In genomic region chr9:96449522-96449843, GRCh38 we compare ENCODE assay signal across 8 cellular contexts. TPM values are rescaled to one million over a fixed set of nuclear protein-coding genes. Genes with fewer than 3 reads are reported as not detected.
DNase-seq lines count a peak whose midpoint lies in the region; ATAC-seq and TF ChIP-seq lines count a peak whose summit lies in the region.

No MANE protein-coding gene starts in this region.

- H3K36me3 ChIP-seq in iPS-15b (ENCODE audit: control insufficient read depth, insufficient read depth, low read length) = no peaks in the 10 kb centered on the region
- H3K36me3 ChIP-seq in stomach = no peaks in the 10 kb centered on the region

- intact Hi-C loops in stomach (cut with DNase I; ENCODE audit: low total_unique reads) = no loop called here

- H3K4me1 ChIP-seq in iPS-15b (ENCODE audit: control insufficient read depth, insufficient read depth, low read length) = peaks cover 8% of the 10 kb centered on the region
- peaks cover 5 to 35% (median 21%) of the 10 kb centered on the region in 4 donors for H3K4me1 ChIP-seq in stomach

- TF ChIP-seq EP300 in stomach (IDR thresholded peaks at IDR 0.05) = no peak

- DNase-seq in T-helper 2 cell treated with Interferon-gamma antibody and Interleukin-4, amounts not matched to agents 5 μg/mL and 100 μg/mL, for 36 hours (ENCODE audit: low spot score) = no peak
- DNase-seq in T-helper 2 cell (no peak), stomach (no peak), SKM-1 (lab: John Stamatoyannopoulos, UW; ENCODE audit: unreplicated experiment) (no peak), NCI-H1436 (lab: John Stamatoyannopoulos, UW) (no peak)
- no peak for DNase-seq in activated CD8-positive, alpha-beta T cell treated with anti-CD3 and anti-CD28 coated beads, Interleukin-2, amount 10 ng/mL, durations not matched to agents 7 days and 5 days

- H3K4me3 Mint-ChIP-seq in T-helper 2 cell treated with Interferon-gamma antibody and Interleukin-4, amounts not matched to agents 5 μg/mL and 100 μg/mL, for 36 hours = peak overlapping the region; percentile 72
- H3K4me3 Mint-ChIP-seq in activated CD8-positive, alpha-beta T cell treated with anti-CD3 and anti-CD28 coated beads, Interleukin-2, amount 10 ng/mL, durations not matched to agents 7 days and 5 days = peak overlapping the region; percentile 71

- H3K4me1 Mint-ChIP-seq in T-helper 2 cell treated with Interferon-gamma antibody and Interleukin-4, amounts not matched to agents 5 μg/mL and 100 μg/mL, for 36 hours (ENCODE audit: low read depth) = peaks cover 18% of the 10 kb centered on the region
- peaks cover 16% of the 10 kb centered on the region for H3K4me1 Mint-ChIP-seq in activated CD8-positive, alpha-beta T cell treated with anti-CD3 and anti-CD28 coated beads, Interleukin-2, amount 10 ng/mL, durations not matched to agents 7 days and 5 days (ENCODE audit: low read depth)

- no peaks in the 10 kb centered on the region for H3K36me3 Mint-ChIP-seq in T-helper 2 cell treated with Interferon-gamma antibody and Interleukin-4, amounts not matched to agents 5 μg/mL and 100 μg/mL, for 36 hours (ENCODE audit: low read depth)
- H3K36me3 Mint-ChIP-seq in activated CD8-positive, alpha-beta T cell treated with anti-CD3 and anti-CD28 coated beads, Interleukin-2, amount 10 ng/mL, durations not matched to agents 7 days and 5 days (ENCODE audit: low read depth) = no peaks in the 10 kb centered on the region

- H3K9me3 Mint-ChIP-seq in T-helper 2 cell treated with Interferon-gamma antibody and Interleukin-4, amounts not matched to agents 5 μg/mL and 100 μg/mL, for 36 hours = no peaks in the 10 kb centered on the region
- H3K9me3 Mint-ChIP-seq in activated CD8-positive, alpha-beta T cell treated with anti-CD3 and anti-CD28 coated beads, Interleukin-2, amount 10 ng/mL, durations not matched to agents 7 days and 5 days (ENCODE audit: insufficient read depth) = no peaks in the 10 kb centered on the region

- 0 to 3% (median 1%) methylated on average over 5 to 7 of the region's 7 CpGs for WGBS in stomach, 5 donors

- H3K9me3 ChIP-seq in iPS-15b (ENCODE audit: control insufficient read depth, insufficient read depth, low read length) (no peaks in the 10 kb centered on the region), stomach (no peaks in the 10 kb centered on the region)

- peak; percentile 24 for ATAC-seq in HG03066 (IDR thresholded peaks at IDR 0.05; ENCODE audit: low read depth, unreplicated experiment)
- ATAC-seq in activated CD8-positive, alpha-beta T cell treated with anti-CD3 and anti-CD28 coated beads, Interleukin-2, amount 10 ng/mL, durations not matched to agents 7 days and 5 days = no peak

- H3K27me3 ChIP-seq in iPS-15b (ENCODE audit: control insufficient read depth, insufficient read depth, low read length) = peaks cover 32% of the 10 kb centered on the region
- H3K27me3 ChIP-seq in stomach = peaks cover 0 to 5% (median 0%) of the 10 kb centered on the region in 3 donors

- TF ChIP-seq POLR2A in stomach (IDR thresholded peaks at IDR 0.05) = no peak

- POLR2A ChIA-PET in activated CD8-positive, alpha-beta T cell treated with anti-CD3 and anti-CD28 coated beads, Interleukin-2, amount 10 ng/mL, durations not matched to agents 7 days and 5 days (lab: Charles Lee) = interaction anchor here (1.4 to 2.1 kb wide), 2 partner anchors 31 to 36 kb away, joined by 4 to 9 read pairs; partner anchors contain the start of gene ZNF367

- H3K27ac ChIP-seq in stomach = peak overlapping the region; percentile 49 to 93 (median 70)

- H3K27ac Mint-ChIP-seq in T-helper 2 cell treated with Interferon-gamma antibody and Interleukin-4, amounts not matched to agents 5 μg/mL and 100 μg/mL, for 36 hours = no peak overlapping the region
- peak overlapping the region; percentile 62 for H3K27ac Mint-ChIP-seq in activated CD8-positive, alpha-beta T cell treated with anti-CD3 and anti-CD28 coated beads, Interleukin-2, amount 10 ng/mL, durations not matched to agents 7 days and 5 days

- CTCF ChIA-PET in activated CD8-positive, alpha-beta T cell treated with anti-CD3 and anti-CD28 coated beads, Interleukin-2, amount 10 ng/mL, durations not matched to agents 7 days and 5 days (lab: Charles Lee) = interaction anchor here (0.8 to 2.6 kb wide), 6 partner anchors 8 to 122 kb away, joined by 3 to 12 read pairs (median 6); no protein-coding TSS in a partner anchor

- H3K4me3 ChIP-seq in iPS-15b (ENCODE audit: low read depth, low read length) (peak overlapping the region; percentile 59), stomach (peak overlapping the region; percentile 71 to 85 (median 74))

- H3K27me3 Mint-ChIP-seq in T-helper 2 cell treated with Interferon-gamma antibody and Interleukin-4, amounts not matched to agents 5 μg/mL and 100 μg/mL, for 36 hours (ENCODE audit: low read depth) = peaks cover 15% of the 10 kb centered on the region
- H3K27me3 Mint-ChIP-seq in activated CD8-positive, alpha-beta T cell treated with anti-CD3 and anti-CD28 coated beads, Interleukin-2, amount 10 ng/mL, durations not matched to agents 7 days and 5 days (ENCODE audit: low read depth) = peaks cover 21% of the 10 kb centered on the region

- TF ChIP-seq CTCF in stomach (IDR thresholded peaks at IDR 0.05) = no peak

- H3K9ac ChIP-seq in iPS-15b (ENCODE audit: low read depth, low read length) = no peak overlapping the region

RNA-seq across cellular contexts. Expression of gene HABP4, which starts 0.5 kb away (rescaled TPM):
- 1 to 10 TPM; 4.1 to 5.0 TPM for total RNA-seq in activated CD8-positive, alpha-beta T cell treated with anti-CD3 and anti-CD28 coated beads, Interleukin-2, amount 10 ng/mL, durations not matched to agents 7 days and 5 days
- 10 to 100 TPM in 2 of 5 donors, 1 to 10 TPM in 2, under 1 TPM in 1; 0.58 to 45.1 (median 9.2) TPM for total RNA-seq in stomach
- 10 to 100 TPM in 2 of 3 donors, 1 to 10 TPM in 1; 9.6 to 13.2 (median 10.2) TPM for polyA plus RNA-seq in stomach

RNA-seq across cellular contexts. Expression of gene ZNF367, which starts 31.3 kb away (rescaled TPM):
- 10 to 100 TPM; 37.1 to 38.4 TPM for total RNA-seq in activated CD8-positive, alpha-beta T cell treated with anti-CD3 and anti-CD28 coated beads, Interleukin-2, amount 10 ng/mL, durations not matched to agents 7 days and 5 days
- 1 to 10 TPM in 3 of 5 donors, under 1 TPM in 1, not detected in 1; 0.58 to 9.8 (median 5.4) TPM for total RNA-seq in stomach
- 1 to 10 TPM; 1.6 to 1.9 (median 1.8) TPM for polyA plus RNA-seq in stomach
